ENCODE assay signal across 9 cellular contexts in the genomic region with DNA sequence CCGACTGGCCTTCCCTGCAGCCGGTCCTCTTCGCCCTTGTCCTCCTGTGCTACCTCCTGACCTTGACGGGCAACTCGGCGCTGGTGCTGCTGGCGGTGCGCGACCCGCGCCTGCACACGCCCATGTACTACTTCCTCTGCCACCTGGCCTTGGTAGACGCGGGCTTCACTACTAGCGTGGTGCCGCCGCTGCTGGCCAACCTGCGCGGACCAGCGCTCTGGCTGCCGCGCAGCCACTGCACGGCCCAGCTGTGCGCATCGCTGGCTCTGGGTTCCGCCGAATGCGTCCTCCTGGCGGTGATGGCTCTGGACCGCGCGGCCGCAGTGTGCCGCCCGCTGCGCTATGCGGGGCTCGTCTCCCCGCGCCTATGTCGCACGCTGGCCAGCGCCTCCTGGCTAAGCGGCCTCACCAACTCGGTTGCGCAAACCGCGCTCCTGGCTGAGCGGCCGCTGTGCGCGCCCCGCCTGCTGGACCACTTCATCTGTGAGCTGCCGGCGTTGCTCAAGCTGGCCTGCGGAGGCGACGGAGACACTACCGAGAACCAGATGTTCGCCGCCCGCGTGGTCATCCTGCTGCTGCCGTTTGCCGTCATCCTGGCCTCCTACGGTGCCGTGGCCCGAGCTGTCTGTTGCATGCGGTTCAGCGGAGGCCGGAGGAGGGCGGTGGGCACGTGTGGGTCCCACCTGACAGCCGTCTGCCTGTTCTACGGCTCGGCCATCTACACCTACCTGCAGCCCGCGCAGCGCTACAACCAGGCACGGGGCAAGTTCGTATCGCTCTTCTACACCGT. TPM values are rescaled to one million over a fixed set of nuclear protein-coding genes. Genes with fewer than 3 reads are reported as not detected.
DNase-seq lines count a peak whose midpoint lies in the region; ATAC-seq and FAIRE-seq lines count a peak whose summit lies in the region.
"Had no signal": no experiment of that assay in that cellular context is flagged by ENCODE, and none has a peak within 500 bp of the region (broad histone marks: within the 10 kb centered on the region; RNA-seq: fewer than 3 reads in every experiment).

No MANE protein-coding gene starts in this region.

- H3K4me1 Mint-ChIP-seq in T-helper 17 cell, result peaks cover 19% of the 10 kb centered on the region
- peaks cover 10 to 12% of the 10 kb centered on the region in 2 donors for H3K4me1 Mint-ChIP-seq in effector memory CD8-positive, alpha-beta T cell (ENCODE audit: low read depth in 2 of 2)

- H3K9me2 ChIP-seq in Karpas-422 (replicated peaks; ENCODE audit: insufficient read depth, low read length), result no peaks in the 10 kb centered on the region

- peak overlapping the region; percentile 9 for H3K56ac ChIP-seq in mesendoderm (ENCODE audit: low read length)

- no peak overlapping the region for H2BK120ac ChIP-seq in mesendoderm (ENCODE audit: low read depth, low read length)

- H3K27me3 Mint-ChIP-seq in T-helper 17 cell, result peaks cover 71% of the 10 kb centered on the region
- peaks cover 72 to 77% of the 10 kb centered on the region in 2 donors for H3K27me3 Mint-ChIP-seq in effector memory CD8-positive, alpha-beta T cell

- H3K18ac ChIP-seq in mesendoderm (ENCODE audit: low read length), result no peak overlapping the region

- H3K79me1 ChIP-seq in mesendoderm (ENCODE audit: low read length), result no peaks in the 10 kb centered on the region

- DNase-seq in T-helper 17 cell (no peak), mesendoderm (peak; percentile 87), RCC 7860 (ENCODE audit: low spot score) (no peak), Karpas-422 (no peak)
- DNase-seq in effector memory CD8-positive, alpha-beta T cell, result no peak
- DNase-seq in effector CD4-positive, alpha-beta T cell, result no peak

- no peak overlapping the region for H2BK5ac ChIP-seq in mesendoderm (ENCODE audit: low read length)

- no peak overlapping the region for H2AFZ ChIP-seq in Karpas-422 (ENCODE audit: low read length)

- no peak overlapping the region for H4K8ac ChIP-seq in mesendoderm (ENCODE audit: low read depth, low read length)

- H3K79me2 ChIP-seq in mesendoderm (ENCODE audit: control insufficient read depth, insufficient read depth, low read length) (no peaks in the 10 kb centered on the region), Karpas-422 (ENCODE audit: low read length) (no peaks in the 10 kb centered on the region)

- no peaks in the 10 kb centered on the region for H3K36me3 Mint-ChIP-seq in T-helper 17 cell (ENCODE audit: low read depth)
- H3K36me3 Mint-ChIP-seq in effector memory CD8-positive, alpha-beta T cell (ENCODE audit: insufficient read depth), result no peaks in the 10 kb centered on the region

- peak overlapping the region; percentile 91 for H3K4me3 Mint-ChIP-seq in T-helper 17 cell
- H3K4me3 Mint-ChIP-seq in effector memory CD8-positive, alpha-beta T cell, result peak overlapping the region; percentile 68 to 85

- H3K23ac ChIP-seq in mesendoderm (ENCODE audit: low read length), result peak overlapping the region; percentile 9

- H3K9me3 ChIP-seq in T-helper 17 cell (ENCODE audit: control insufficient read depth, low read length, poor library complexity, severe bottlenecking) (no peaks in the 10 kb centered on the region), thymus (ENCODE audit: control insufficient read depth) (no peaks in the 10 kb centered on the region), Karpas-422 (ENCODE audit: low read length) (no peaks in the 10 kb centered on the region)

- H4K20me1 ChIP-seq in Karpas-422 (ENCODE audit: insufficient read depth, low read depth, low read length), result no peaks in the 10 kb centered on the region

- no peaks in the 10 kb centered on the region for H3K9me3 Mint-ChIP-seq in effector memory CD8-positive, alpha-beta T cell

- no peak for FAIRE-seq in RCC 7860 (lab: Jason Lieb, UNC)

- H3K9ac ChIP-seq in mesendoderm (ENCODE audit: low read length) (peak overlapping the region; percentile 18), Karpas-422 (ENCODE audit: low read length) (no peak overlapping the region)

- H4K5ac ChIP-seq in mesendoderm (ENCODE audit: low read length), result no peak overlapping the region

- no CpG with 5 or more reads among the region's 83 CpGs for WGBS in mesendoderm (ENCODE audit: extremely low coverage, insufficient coverage, low lambda C conversion rate)
- WGBS in thymus, result 4% methylated on average over 83 of the region's 83 CpGs

- peaks cover 17% of the 10 kb centered on the region for H3K27me3 ChIP-seq in mesendoderm (ENCODE audit: insufficient read depth, low read length, poor library complexity)
- peaks cover 27% of the 10 kb centered on the region for H3K27me3 ChIP-seq in thymus (ENCODE audit: control insufficient read depth, insufficient read depth)
- H3K27me3 ChIP-seq in Karpas-422 (ENCODE audit: low read length), result no peaks in the 10 kb centered on the region

- no peak overlapping the region for H3K27ac ChIP-seq in mesendoderm (ENCODE audit: low read depth, low read length)
- H3K27ac ChIP-seq in thymus (ENCODE audit: low read depth), result peak overlapping the region; percentile 2
- no peak overlapping the region for H3K27ac ChIP-seq in Karpas-422 (ENCODE audit: low read length)

- H3K4me1 ChIP-seq in mesendoderm (ENCODE audit: control insufficient read depth, low read depth, low read length), result peaks cover 2% of the 10 kb centered on the region
- H3K4me1 ChIP-seq in thymus (ENCODE audit: control insufficient read depth, insufficient read depth, low read length), result no peaks in the 10 kb centered on the region
- H3K4me1 ChIP-seq in Karpas-422 (ENCODE audit: low read length), result no peaks in the 10 kb centered on the region

- peak overlapping the region; percentile 25 for H3K4me3 ChIP-seq in mesendoderm (ENCODE audit: low read length)
- H3K4me3 ChIP-seq in thymus (ENCODE audit: low read length), result peak overlapping the region; percentile 24
- H3K4me3 ChIP-seq in Karpas-422 (ENCODE audit: low read length), result no peak overlapping the region

- H3K36me3 ChIP-seq in mesendoderm (ENCODE audit: control insufficient read depth, insufficient read depth, low read length) (no peaks in the 10 kb centered on the region), thymus (ENCODE audit: control insufficient read depth, insufficient read depth) (no peaks in the 10 kb centered on the region), Karpas-422 (ENCODE audit: insufficient read depth, low read length) (no peaks in the 10 kb centered on the region)

- no peak overlapping the region for H2AK5ac ChIP-seq in mesendoderm (ENCODE audit: low read length)

- no peak overlapping the region for H3K27ac Mint-ChIP-seq in T-helper 17 cell
- H3K27ac Mint-ChIP-seq in effector memory CD8-positive, alpha-beta T cell, result no peak overlapping the region

- H3K4ac ChIP-seq in mesendoderm (ENCODE audit: low read depth, low read length), result no peak overlapping the region

- peak; percentile 42 for ATAC-seq in GM18907 (IDR thresholded peaks at IDR 0.05; ENCODE audit: unreplicated experiment)
- peak; percentile 60 for ATAC-seq in T-helper 17 cell
- ATAC-seq in effector memory CD8-positive, alpha-beta T cell (replicated peaks), result peak; percentile 65

- H3K4me2 ChIP-seq in mesendoderm (ENCODE audit: low read length), result peak overlapping the region; percentile 78
- H3K4me2 ChIP-seq in Karpas-422 (ENCODE audit: low read depth, low read length, poor library complexity, severe bottlenecking), result no peak overlapping the region

- H2BK15ac ChIP-seq in mesendoderm (replicated peaks; ENCODE audit: low read depth), result no peak overlapping the region

RNA-seq across cellular contexts. Expression of gene UBD, which starts 6.1 kb away (rescaled TPM):
- not detected for total RNA-seq in T-helper 17 cell
- 0.07 TPM for polyA plus RNA-seq in mesendoderm (2013, experiment 1 of 2)
- polyA plus RNA-seq in mesendoderm (2013, experiment 2 of 2), result not detected
- 155 TPM for polyA plus RNA-seq in thymus
- not detected in 2 replicates for total RNA-seq in Karpas-422 (2014; rRNA removed; shearing (Covaris generic); ENCODE audit: low replicate concordance)

RNA-seq across cellular contexts. Expression of gene OR2H2, which starts 31.5 kb away (rescaled TPM):
- not detected for total RNA-seq in T-helper 17 cell
- not detected for polyA plus RNA-seq in mesendoderm (2013, experiment 1 of 2)
- polyA plus RNA-seq in mesendoderm (2013, experiment 2 of 2), result not detected
- under 0.01 TPM for polyA plus RNA-seq in thymus
- not detected in 2 replicates for total RNA-seq in Karpas-422 (2014; rRNA removed; shearing (Covaris generic); ENCODE audit: low replicate concordance)
- total RNA-seq: pulmonary artery endothelial cell had no signal
